In the genomic region with DNA sequence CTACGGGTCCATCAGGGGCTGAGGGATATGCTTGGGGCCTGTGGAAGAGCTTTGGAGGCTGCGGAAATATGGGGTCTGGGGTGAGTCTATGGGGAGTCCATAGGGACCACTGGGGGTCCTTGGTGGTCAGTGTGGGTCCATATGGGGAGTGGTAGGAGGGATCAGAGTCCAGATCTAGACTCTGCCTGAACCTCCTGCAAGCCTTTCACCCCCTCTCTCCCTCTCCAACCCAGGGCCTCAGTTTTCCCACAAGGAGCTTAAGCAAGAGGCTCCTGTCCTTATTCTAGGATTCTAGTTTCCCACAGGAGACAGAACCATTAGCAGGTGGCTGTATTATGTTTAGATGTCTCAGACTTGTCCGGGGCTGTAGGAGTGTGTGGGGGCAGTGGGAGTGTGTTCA, we compare ENCODE assay signal across 35 cellular contexts.
"Had no signal": no experiment of that assay in that cellular context is flagged by ENCODE, and none has a peak within 500 bp of the region (broad histone marks: within the 10 kb centered on the region; RNA-seq: fewer than 3 reads in every experiment).

No MANE protein-coding gene starts in this region.

- H3K9me3 Mint-ChIP-seq: activated B cell treated with CpG ODN at 0.5 μM for 24 hours; activated naive CD4-positive, alpha-beta T cell treated with anti-CD3 and anti-CD28 coated beads for 36 hours; activated naive CD4-positive, alpha-beta T cell treated with anti-CD3 and anti-CD28 coated beads, Interleukin-2, amount 50 U/mL, for 24 hours; activated naive CD8-positive, alpha-beta T cell treated with anti-CD3 and anti-CD28 coated beads for 36 hours; activated naive CD8-positive, alpha-beta T cell treated with anti-CD3 and anti-CD28 coated beads, Interleukin-2, amount 50 U/mL, for 24 hours; activated T-helper 1 cell treated with anti-CD3 and anti-CD28 coated beads, Interleukin-12 subunit alpha, Interleukin-12 subunit beta, Interleukin-2, Interleukin-4 antibody, amounts not matched to agents 30 ng/mL and 10 ng/mL and 1 ng/mL, durations not matched to agents 14 hours and 24 hours and 36 hours; activated T-helper 2 cell treated with anti-CD3 and anti-CD28 coated beads, Interferon-gamma antibody, Interleukin-2, Interleukin-4, amounts not matched to agents 10 μg/mL and 5 μg/mL and 100 μg/mL, durations not matched to agents 14 hours and 24 hours and 36 hours; T-cell; T-helper 1 cell treated with Interleukin-12 subunit alpha and Interleukin-12 subunit beta and Interleukin-4 antibody, amounts not matched to agents 30 μg/mL and 1 μg/mL, for 36 hours had no signal

- H3K36me3 Mint-ChIP-seq: activated CD4-positive, alpha-beta memory T cell treated with anti-CD3 and anti-CD28 coated beads for 36 hours; activated CD8-positive, alpha-beta memory T cell treated with anti-CD3 and anti-CD28 coated beads, Interleukin-2, amount 10 ng/mL, durations not matched to agents 7 days and 5 days; activated naive CD4-positive, alpha-beta T cell treated with anti-CD3 and anti-CD28 coated beads, Interleukin-2, amount 50 U/mL, for 24 hours; activated naive CD8-positive, alpha-beta T cell treated with anti-CD3 and anti-CD28 coated beads for 36 hours; T-cell had no signal

- DNase-seq: activated B cell treated with CpG ODN at 0.5 μM for 24 hours; activated CD4-positive, alpha-beta memory T cell treated with anti-CD3 and anti-CD28 coated beads for 36 hours; activated CD4-positive, alpha-beta T cell treated with anti-CD3 and anti-CD28 coated beads for 48 hours; activated CD4-positive, alpha-beta T cell treated with anti-CD3 and anti-CD28 coated beads, Interleukin-2, amount 50 U/mL, for 1 hour; activated CD8-positive, alpha-beta memory T cell treated with anti-CD3 and anti-CD28 coated beads, Interleukin-2, amount 10 ng/mL, durations not matched to agents 7 days and 5 days; activated CD8-positive, alpha-beta memory T cell treated with anti-CD3 and anti-CD28 coated beads, Interleukin-2, amount 50 U/mL, for 4 hours; activated CD8-positive, alpha-beta T cell treated with anti-CD3 and anti-CD28 coated beads, Interleukin-2, amount 10 ng/mL, durations not matched to agents 7 days and 5 days; activated effector memory CD4-positive, alpha-beta T cell treated with anti-CD3 and anti-CD28 coated beads, Interleukin-2, amount 50 U/mL, for 16 hours; activated naive CD4-positive, alpha-beta T cell treated with anti-CD3 and anti-CD28 coated beads for 36 hours; activated naive CD8-positive, alpha-beta T cell treated with anti-CD3 and anti-CD28 coated beads for 36 hours; activated naive CD8-positive, alpha-beta T cell treated with anti-CD3 and anti-CD28 coated beads, Interleukin-2, amount 50 U/mL, for 24 hours; activated T-cell treated with anti-CD3 and anti-CD28 coated beads, Interleukin-2, amount 50 U/mL, for 1 hour; activated T-cell treated with anti-CD3 and anti-CD28 coated beads, Interleukin-2, amount 50 U/mL, for 48 hours; adrenal gland; amygdala; aorta; body of pancreas; central memory CD4-positive, alpha-beta T cell; cerebellar nuclear complex; colonic mucosa; effector memory CD4-positive, alpha-beta T cell; endodermal cell; foreskin keratinocyte; gastrocnemius medialis; glutamatergic neuron; SW 1271; T-cell; T-helper 9 cell; WERI-Rb-1 had no signal

- H3K27ac Mint-ChIP-seq: activated B cell treated with CpG ODN at 0.5 μM for 24 hours; activated CD4-positive, alpha-beta memory T cell treated with anti-CD3 and anti-CD28 coated beads for 36 hours; activated CD8-positive, alpha-beta memory T cell treated with anti-CD3 and anti-CD28 coated beads, Interleukin-2, amount 10 ng/mL, durations not matched to agents 7 days and 5 days; activated CD8-positive, alpha-beta T cell treated with anti-CD3 and anti-CD28 coated beads, Interleukin-2, amount 10 ng/mL, durations not matched to agents 7 days and 5 days; activated naive CD4-positive, alpha-beta T cell treated with anti-CD3 and anti-CD28 coated beads for 36 hours; activated naive CD4-positive, alpha-beta T cell treated with anti-CD3 and anti-CD28 coated beads, Interleukin-2, amount 50 U/mL, for 24 hours; activated naive CD8-positive, alpha-beta T cell treated with anti-CD3 and anti-CD28 coated beads for 36 hours; activated naive CD8-positive, alpha-beta T cell treated with anti-CD3 and anti-CD28 coated beads, Interleukin-2, amount 50 U/mL, for 24 hours; activated T-helper 1 cell treated with anti-CD3 and anti-CD28 coated beads, Interleukin-12 subunit alpha, Interleukin-12 subunit beta, Interleukin-2, Interleukin-4 antibody, amounts not matched to agents 30 ng/mL and 10 ng/mL and 1 ng/mL, durations not matched to agents 14 hours and 24 hours and 36 hours; activated T-helper 2 cell treated with anti-CD3 and anti-CD28 coated beads, Interferon-gamma antibody, Interleukin-2, Interleukin-4, amounts not matched to agents 10 μg/mL and 5 μg/mL and 100 μg/mL, durations not matched to agents 14 hours and 24 hours and 36 hours; endodermal cell; T-cell; T-helper 1 cell treated with Interleukin-12 subunit alpha and Interleukin-12 subunit beta and Interleukin-4 antibody, amounts not matched to agents 30 μg/mL and 1 μg/mL, for 36 hours had no signal

- H3K27me3 ChIP-seq: adrenal gland, body of pancreas, colonic mucosa, foreskin keratinocyte, gastrocnemius medialis had no signal

- ATAC-seq: activated CD4-positive, CD25-positive, alpha-beta regulatory T cell treated with anti-CD3 and anti-CD28 coated beads, Interleukin-2, amount 50 U/mL, for 24 hours; activated CD8-positive, alpha-beta memory T cell treated with anti-CD3 and anti-CD28 coated beads, Interleukin-2, amount 10 ng/mL, durations not matched to agents 7 days and 5 days; activated CD8-positive, alpha-beta T cell treated with anti-CD3 and anti-CD28 coated beads, Interleukin-2, amount 10 ng/mL, durations not matched to agents 7 days and 5 days; activated naive CD8-positive, alpha-beta T cell treated with anti-CD3 and anti-CD28 coated beads, Interleukin-2, amount 50 U/mL, for 24 hours; body of pancreas; esophagus mucosa; foreskin keratinocyte; gastrocnemius medialis; T-cell had no signal

- H3K4me3 Mint-ChIP-seq: activated B cell treated with CpG ODN at 0.5 μM for 24 hours; activated CD4-positive, alpha-beta memory T cell treated with anti-CD3 and anti-CD28 coated beads for 36 hours; activated CD8-positive, alpha-beta memory T cell treated with anti-CD3 and anti-CD28 coated beads, Interleukin-2, amount 10 ng/mL, durations not matched to agents 7 days and 5 days; activated CD8-positive, alpha-beta T cell treated with anti-CD3 and anti-CD28 coated beads, Interleukin-2, amount 10 ng/mL, durations not matched to agents 7 days and 5 days; activated naive CD4-positive, alpha-beta T cell treated with anti-CD3 and anti-CD28 coated beads for 36 hours; activated naive CD4-positive, alpha-beta T cell treated with anti-CD3 and anti-CD28 coated beads, Interleukin-2, amount 50 U/mL, for 24 hours; activated naive CD8-positive, alpha-beta T cell treated with anti-CD3 and anti-CD28 coated beads for 36 hours; activated naive CD8-positive, alpha-beta T cell treated with anti-CD3 and anti-CD28 coated beads, Interleukin-2, amount 50 U/mL, for 24 hours; activated T-helper 1 cell treated with anti-CD3 and anti-CD28 coated beads, Interleukin-12 subunit alpha, Interleukin-12 subunit beta, Interleukin-2, Interleukin-4 antibody, amounts not matched to agents 30 ng/mL and 10 ng/mL and 1 ng/mL, durations not matched to agents 14 hours and 24 hours and 36 hours; endodermal cell; T-cell; T-helper 1 cell treated with Interleukin-12 subunit alpha and Interleukin-12 subunit beta and Interleukin-4 antibody, amounts not matched to agents 30 μg/mL and 1 μg/mL, for 36 hours had no signal

- H3K27me3 Mint-ChIP-seq: activated B cell treated with CpG ODN at 0.5 μM for 24 hours; activated CD8-positive, alpha-beta memory T cell treated with anti-CD3 and anti-CD28 coated beads, Interleukin-2, amount 10 ng/mL, durations not matched to agents 7 days and 5 days had no signal

- H3K4me1 ChIP-seq: adrenal gland, body of pancreas, colonic mucosa, foreskin keratinocyte, gastrocnemius medialis had no signal

- H3K27ac ChIP-seq: adrenal gland, body of pancreas, colonic mucosa, foreskin keratinocyte, gastrocnemius medialis, WERI-Rb-1 had no signal

- H3K4me1 Mint-ChIP-seq: activated B cell treated with CpG ODN at 0.5 μM for 24 hours; activated CD8-positive, alpha-beta memory T cell treated with anti-CD3 and anti-CD28 coated beads, Interleukin-2, amount 10 ng/mL, durations not matched to agents 7 days and 5 days; activated naive CD4-positive, alpha-beta T cell treated with anti-CD3 and anti-CD28 coated beads, Interleukin-2, amount 50 U/mL, for 24 hours; activated naive CD8-positive, alpha-beta T cell treated with anti-CD3 and anti-CD28 coated beads for 36 hours; activated naive CD8-positive, alpha-beta T cell treated with anti-CD3 and anti-CD28 coated beads, Interleukin-2, amount 50 U/mL, for 24 hours; T-cell had no signal

- H3K9me3 ChIP-seq: adrenal gland, body of pancreas, colonic mucosa, gastrocnemius medialis had no signal

- H3K36me3 ChIP-seq: adrenal gland, colonic mucosa, gastrocnemius medialis, WERI-Rb-1 had no signal

- H3K4me3 ChIP-seq: adrenal gland, body of pancreas, colonic mucosa, gastrocnemius medialis had no signal
